Comparison of ENCODE assay signal across 1 cellular context in genomic region chr3:119662604-119663377, GRCh38.
A peak's percentile ranks its signal among the peaks of the same experiment; 100 is the strongest.
TF ChIP-seq lines count a peak whose summit lies in the region.

No MANE protein-coding gene starts in this region.

TF ChIP-seq in SK-N-SH, 30 proteins besides CTCF, POLR2A, EP300 and RAD21 (continued from another document):
- TF ChIP-seq ELF1 (IDR thresholded peaks at IDR 0.05) (no peak), USF1 (IDR thresholded peaks at IDR 0.05; ENCODE audit: borderline replicate concordance, low read depth) (no peak), FOSL2 (IDR thresholded peaks at IDR 0.05; ENCODE audit: borderline replicate concordance, low read depth) (no peak), NFIC (IDR thresholded peaks at IDR 0.05; ENCODE audit: borderline replicate concordance) (peak; percentile 95), IRF3 (IDR thresholded peaks at IDR 0.05; ENCODE audit: low read depth, low read length) (no peak), JUND (IDR thresholded peaks at IDR 0.05) (no peak; the same call in 1 of the 2 replicates), MXI1 (IDR thresholded peaks at IDR 0.05; ENCODE audit: low read depth, low read length) (no peak), FOXJ3 (CRISPR knock-in tag; IDR thresholded peaks at IDR 0.05) (no peak), RXRA (IDR thresholded peaks at IDR 0.05; ENCODE audit: borderline replicate concordance, low read depth) (no peak), FOXM1 (IDR thresholded peaks at IDR 0.05; ENCODE audit: low read depth) (no peak), SIN3A (IDR thresholded peaks at IDR 0.05; ENCODE audit: borderline replicate concordance, low read depth, low read length) (0 out of 2 replicates have a peak, but pooled peaks have one; percentile 53), ZBTB33 (IDR thresholded peaks at IDR 0.05; ENCODE audit: borderline replicate concordance, low read depth) (peak; percentile 63; the same call in 1 of the 2 replicates), RCOR1 (IDR thresholded peaks at IDR 0.05; ENCODE audit: low read length) (no peak), YY1 (IDR thresholded peaks at IDR 0.05; ENCODE audit: low read depth) (no peak), REST (IDR thresholded peaks at IDR 0.05; ENCODE audit: low read depth, low read length) (no peak; the same call in 1 of the 2 replicates), MAX (IDR thresholded peaks at IDR 0.05; ENCODE audit: low read depth) (peak; percentile 59), POLR2AphosphoS5 (IDR thresholded peaks at IDR 0.05; ENCODE audit: low read depth, low read length) (peak; percentile 96), TCF12 (IDR thresholded peaks at IDR 0.05) (peak; percentile 79; the same call in 1 of the 2 replicates), PBX3 (IDR thresholded peaks at IDR 0.05) (peak; percentile 58), GABPA (IDR thresholded peaks at IDR 0.05; ENCODE audit: low read depth) (no peak)
